9 cellular contexts compared by ENCODE assay signal in genomic region chr20:17225891-17226409, GRCh38. TPM values are rescaled to one million over a fixed set of nuclear protein-coding genes. Genes with fewer than 3 reads are reported as not detected.
DNase-seq lines count a peak whose midpoint lies in the region; ATAC-seq and TF ChIP-seq lines count a peak whose summit lies in the region.
"Had no signal": no experiment of that assay in that cellular context is flagged by ENCODE, and none has a peak within 500 bp of the region (broad histone marks: within the 10 kb centered on the region; RNA-seq: fewer than 3 reads in every experiment).

No MANE protein-coding gene starts in this region.

- no peak for ATAC-seq in foreskin keratinocyte
- ATAC-seq in HG03095 (IDR thresholded peaks at IDR 0.05; ENCODE audit: unreplicated experiment), result no peak
- ATAC-seq: natural killer cell had no signal

- DNase-seq in GM23248, result peak; percentile 6
- DNase-seq in NCI-H82 treated with DMSO at 0.1 percent for 48 hours (lab: John Stamatoyannopoulos, UW; ENCODE audit: unreplicated experiment), result peak; percentile 55
- peak; percentile 41 for DNase-seq in hepatocyte (ENCODE audit: low spot score)
- no peak for DNase-seq in retinal pigment epithelial cell (ENCODE audit: low read depth)
- DNase-seq in NCI-H2107 (lab: John Stamatoyannopoulos, UW), result no peak
- DNase-seq in foreskin keratinocyte, result no peak
- no peak for DNase-seq in NCI-H1436 (lab: John Stamatoyannopoulos, UW)
- DNase-seq: natural killer cell had no signal

- H3K79me2 ChIP-seq in GM23248 (ENCODE audit: insufficient read depth), result no peaks in the 10 kb centered on the region
- H3K79me2 ChIP-seq in hepatocyte, result no peaks in the 10 kb centered on the region

- no peaks in the 10 kb centered on the region for H3K9me3 ChIP-seq in GM23248 (ENCODE audit: low read depth)
- H3K9me3 ChIP-seq in hepatocyte (ENCODE audit: low read depth), result no peaks in the 10 kb centered on the region

- H2AFZ ChIP-seq in GM23248 (no peak overlapping the region), hepatocyte (peak overlapping the region; percentile 56)

- peak overlapping the region; percentile 61 for H3K4me2 ChIP-seq in GM23248 (ENCODE audit: unreplicated experiment)
- H3K4me2 ChIP-seq in hepatocyte, result peak overlapping the region; percentile 94

- H3K36me3 ChIP-seq in GM23248 (ENCODE audit: low read depth) (no peaks in the 10 kb centered on the region), hepatocyte (replicated peaks; ENCODE audit: insufficient read depth, low read depth) (no peaks in the 10 kb centered on the region)

- no peaks in the 10 kb centered on the region; the same call in 1 of the 2 replicates for H3K4me1 ChIP-seq in GM23248 (ENCODE audit: insufficient read depth)
- peaks cover 9% of the 10 kb centered on the region for H3K4me1 ChIP-seq in hepatocyte (ENCODE audit: insufficient read depth)
- no peaks in the 10 kb centered on the region for H3K4me1 ChIP-seq in foreskin keratinocyte

- no peak overlapping the region for H3K27ac ChIP-seq in GM23248
- H3K27ac ChIP-seq in hepatocyte, result peak overlapping the region; percentile 37
- H3K27ac ChIP-seq in foreskin keratinocyte, result no peak overlapping the region

- 4 to 5% methylated on average over 34 to 37 of the region's 37 CpGs for WGBS in GM23248 (ENCODE audit: low coverage in 1 of 2, low lambda C conversion rate in 2 of 2, missing lambda C conversion rate in 2 of 2), 2 experiments
- WGBS in hepatocyte (ENCODE audit: low lambda C conversion rate, missing lambda C conversion rate), result under 1% methylated on average over 36 of the region's 37 CpGs

- in situ Hi-C loops in GM23248 (cut with MboI), result no loop called here

- peak overlapping the region; percentile 57 for H3K4me3 ChIP-seq in GM23248
- peak overlapping the region; percentile 64 for H3K4me3 ChIP-seq in hepatocyte
- peak overlapping the region; percentile 58 for H3K4me3 ChIP-seq in retinal pigment epithelial cell (ENCODE audit: low read length)

- H4K20me1 ChIP-seq in GM23248 (ENCODE audit: insufficient read depth) (no peaks in the 10 kb centered on the region), hepatocyte (ENCODE audit: insufficient read depth, poor library complexity, severe bottlenecking) (no peaks in the 10 kb centered on the region)

- TF ChIP-seq CTCF in hepatocyte (IDR thresholded peaks at IDR 0.05; ENCODE audit: poor library complexity) (no peak), retinal pigment epithelial cell (conservative IDR thresholded peaks at IDR 0.05; ENCODE audit: low read depth, low read length) (no peak), foreskin keratinocyte (conservative IDR thresholded peaks at IDR 0.05) (no peak)

- H3F3A ChIP-seq in GM23248 (ENCODE audit: insufficient read depth), result no peaks in the 10 kb centered on the region

- H3K9me2 ChIP-seq in GM23248 (ENCODE audit: insufficient read depth), result no peaks in the 10 kb centered on the region; the same call in 1 of the 2 replicates
- no peaks in the 10 kb centered on the region for H3K9me2 ChIP-seq in hepatocyte (replicated peaks; ENCODE audit: insufficient read depth)

- no peak overlapping the region for H3K9ac ChIP-seq in GM23248

- peaks cover 44% of the 10 kb centered on the region for H3K27me3 ChIP-seq in GM23248 (replicated peaks; ENCODE audit: insufficient read depth)
- H3K27me3 ChIP-seq in hepatocyte, result peaks cover 70% of the 10 kb centered on the region
- H3K27me3 ChIP-seq in foreskin keratinocyte, result peaks cover 62% of the 10 kb centered on the region

RNA-seq across cellular contexts. Expression of gene PCSK2, which starts 0.9 kb away (rescaled TPM):
- not detected in 2 replicates for total RNA-seq in GM23248 (2014; rRNA removed; shearing (Covaris generic))
- polyA plus RNA-seq in GM23248 (2016; fragmentation: Nextera tagmentation; extraction: Ambion mirVana), result not detected in 2 replicates
- 1.3 and 1.4 TPM in 2 replicates for total RNA-seq in hepatocyte
- 2.0 and 3.8 TPM in 2 replicates for polyA plus RNA-seq in hepatocyte
- not detected in 2 replicates for total RNA-seq in foreskin keratinocyte
- not detected in 2 replicates for polyA plus RNA-seq in foreskin keratinocyte
- total RNA-seq: natural killer cell had no signal

Comparison
In these comparisons a context has a peak if more than half of its experiments do, and no peak if none do; other contexts are left out.
1. DNase-seq: peak in GM23248 (single experiment), NCI-H82 treated with DMSO at 0.1 percent for 48 hours (single experiment) and hepatocyte (single experiment); none in retinal pigment epithelial cell (single experiment), NCI-H2107 (single experiment), foreskin keratinocyte (0 of 2) and NCI-H1436 (single experiment).
2. Peak in every context shown above with its lines, with median percentiles within 50 percentile points of each other: H3K4me3 ChIP-seq.